8 cellular contexts compared by ENCODE assay signal in genomic region chr20:62373631-62374179, GRCh38. TPM values are rescaled to one million over a fixed set of nuclear protein-coding genes. Genes with fewer than 3 reads are reported as not detected.
DNase-seq lines count a peak whose midpoint lies in the region; ATAC-seq, FAIRE-seq and TF ChIP-seq lines count a peak whose summit lies in the region.
"Not testable (repeated sequence)": the region's sequence is repeated elsewhere in the genome, so short reads cannot be mapped to it uniquely, and the experiment has no call there.
"Had no signal": no experiment of that assay in that cellular context is flagged by ENCODE, and none has a peak within 500 bp of the region (broad histone marks: within the 10 kb centered on the region; RNA-seq: fewer than 3 reads in every experiment).

No MANE protein-coding gene starts in this region.

- not testable (repeated sequence) for TF ChIP-seq EP300 in A549 (IDR thresholded peaks at IDR 0.05); HepG2 (IDR thresholded peaks at IDR 0.05; ENCODE audit: low read depth in 2 of 2, low read length in 2 of 2); HepG2 (CRISPR knock-in tag; IDR thresholded peaks at IDR 0.05; ENCODE audit: borderline replicate concordance); transverse colon (IDR thresholded peaks at IDR 0.05; ENCODE audit: low read depth)

- BruUV-seq in HepG2 (replicated peaks; lab: Mats Ljungman, UMichigan), result not testable (repeated sequence)

- CTCF ChIA-PET in A549 (lab: Yijun Ruan, JAX) (interaction anchor here (1.3 to 11.0 kb wide), 3 partner anchors 7 to 10 kb away, joined by 5 to 290 read pairs (median 6); partner anchors contain the start of gene LAMA5), RWPE1 (lab: Yijun Ruan, JAX) (interaction anchor here (0.6 to 0.9 kb wide), 2 partner anchors 9 to 23 kb away, joined by 3 to 4 read pairs; no protein-coding TSS in a partner anchor), HepG2 (lab: Yijun Ruan, JAX; ENCODE audit: low intra/inter-chr PET ratio, low total read pairs) (interaction anchor here (4.8 kb wide), 1 partner anchor 71 kb away, joined by 73 read pairs; the partner anchor contains the start of gene ADRM1)

- H3K79me2 ChIP-seq in HepG2 (ENCODE audit: insufficient read depth, low read length), result not testable (repeated sequence)

- intact Hi-C loops in colonic mucosa (cut with DNase I); prostate gland (cut with DNase I): not testable (repeated sequence)
- intact Hi-C loops in HepG2 (cut with micrococcal nuclease; ENCODE audit: unreplicated experiment), result loop anchor here (10.0 kb wide), 1 partner anchor 421 kb away; the partner anchor contains the start of gene MRGBP
- intact Hi-C loops in transverse colon (cut with DNase I; ENCODE audit: low total_unique reads), result loop anchor here (2.0 kb wide), 1 partner anchor 21 kb away; no protein-coding TSS in a partner anchor

- not testable (repeated sequence) for ATAC-seq in A549, HepG2

- in situ Hi-C loops in HepG2 (cut with HindIII; ENCODE audit: extremely low pct_ligation_motif_present, low pct_unique_long_range_greater_than_20kb); transverse colon (cut with MboI; ENCODE audit: low pct_ligation_motif_present in 1 of 4, low pct_unique_long_range_greater_than_20kb in 1 of 4, low sequenced_read_pairs in 3 of 4): not testable (repeated sequence)

- FAIRE-seq in A549 (lab: Jason Lieb, UNC); HepG2 (lab: Jason Lieb, UNC): not testable (repeated sequence)

- H3K9me3 ChIP-seq in A549; colonic mucosa; HepG2 (ENCODE audit: low read length); prostate gland; transverse colon: not testable (repeated sequence)

- H3K27ac ChIP-seq in A549 (peak overlapping the region; percentile 81 to 94; a peak in 5 of 6 replicates), RWPE1 (peak overlapping the region; percentile 100), colonic mucosa (peak overlapping the region; percentile 27), prostate gland (peak overlapping the region; percentile 42 to 53), transverse colon (peak overlapping the region; percentile 61 to 88 (median 77))
- H3K27ac ChIP-seq in HepG2 (ENCODE audit: extremely low read length, insufficient read depth, low read length), result not testable (repeated sequence)

- not testable (repeated sequence) for TF ChIP-seq RAD21 in A549 (conservative IDR thresholded peaks at IDR 0.05 in 1 of 2, IDR thresholded peaks at IDR 0.05 in 1 of 2)
- 0 out of 2 replicates have a peak, but pooled peaks have one; percentile 2 for TF ChIP-seq RAD21 in HepG2 (CRISPR knock-in tag; IDR thresholded peaks at IDR 0.05)

- POLR2A ChIA-PET in A549 (lab: Yijun Ruan, JAX); RWPE1 (lab: Yijun Ruan, JAX; ENCODE audit: low non-redundant PET): not testable (repeated sequence)
- POLR2A ChIA-PET in HepG2 (lab: Yijun Ruan, JAX), result interaction anchor here (3.9 to 4.3 kb wide), 2 partner anchors 13 to 69 kb away, joined by 41 to 88 read pairs; partner anchors contain the start of genes ADRM1 and RPS21

- H3K36me3 ChIP-seq in colonic mucosa; HepG2 (replicated peaks in 1 of 2; ENCODE audit: control insufficient read depth in 1 of 2, insufficient read depth in 2 of 2, low read length in 2 of 2); prostate gland; transverse colon: not testable (repeated sequence)

- H3K4me3 ChIP-seq in A549; colonic mucosa; HepG2 (replicated peaks in 1 of 3; ENCODE audit: insufficient read depth in 1 of 3, low read depth in 2 of 3, low read length in 3 of 3); prostate gland; transverse colon: not testable (repeated sequence)

- TF ChIP-seq POLR2A in A549 (IDR thresholded peaks at IDR 0.05; ENCODE audit: low read length); HepG2 (IDR thresholded peaks at IDR 0.05; ENCODE audit: insufficient read depth in 1 of 2, low read depth in 2 of 2, low read length in 2 of 2); prostate gland (IDR thresholded peaks at IDR 0.05); transverse colon (IDR thresholded peaks at IDR 0.05): not testable (repeated sequence)

- TF ChIP-seq CTCF in A549 (IDR thresholded peaks at IDR 0.05); RWPE1 (conservative IDR thresholded peaks at IDR 0.05; ENCODE audit: low read depth); colonic mucosa (IDR thresholded peaks at IDR 0.05); HepG2 (CRISPR knock-in tag; IDR thresholded peaks at IDR 0.05); prostate gland (IDR thresholded peaks at IDR 0.05); transverse colon (IDR thresholded peaks at IDR 0.05): not testable (repeated sequence)

- H3K9ac ChIP-seq in colonic mucosa (ENCODE audit: low read depth in 2 of 2, low read length in 2 of 2), result peak overlapping the region in 1 of 2 donors; percentile 26
- not testable (repeated sequence) for H3K9ac ChIP-seq in HepG2 (ENCODE audit: insufficient read depth, low read depth, low read length)

- not testable (repeated sequence) for H3K4me2 ChIP-seq in A549; HepG2 (ENCODE audit: low read depth, low read length)

- DNase-seq in A549 (ENCODE audit: low read depth in 1 of 2, low spot score in 1 of 2); RWPE1 (ENCODE audit: low spot score); colonic mucosa; HepG2 (ENCODE audit: low spot score); prostate gland (ENCODE audit: low spot score); transverse colon: not testable (repeated sequence)

- peaks cover 83% of the 10 kb centered on the region for H3K4me1 ChIP-seq in A549
- not testable (repeated sequence) for H3K4me1 ChIP-seq in colonic mucosa
- peaks cover 85% of the 10 kb centered on the region for H3K4me1 ChIP-seq in HepG2 (ENCODE audit: insufficient read depth, low read length)
- peaks cover 27% of the 10 kb centered on the region for H3K4me1 ChIP-seq in prostate gland (replicated peaks)
- H3K4me1 ChIP-seq in transverse colon, result peaks cover 43 to 69% (median 59%) of the 10 kb centered on the region in 4 donors

- peaks cover 11% of the 10 kb centered on the region for H3K27me3 ChIP-seq in colonic mucosa
- not testable (repeated sequence) for H3K27me3 ChIP-seq in HepG2 (ENCODE audit: control insufficient read depth in 1 of 2, insufficient read depth in 2 of 2, low read length in 2 of 2); prostate gland (replicated peaks; ENCODE audit: insufficient read depth)
- peaks cover 29% of the 10 kb centered on the region for H3K27me3 ChIP-seq in transverse colon

- 91% methylated on average over 21 of the region's 40 CpGs for WGBS in A549 (ENCODE audit: missing lambda C conversion rate)
- 88% methylated on average over 27 of the region's 40 CpGs for WGBS in HepG2 (ENCODE audit: low lambda C conversion rate)
- WGBS in prostate gland, result 90% methylated on average over 30 of the region's 40 CpGs
- WGBS in transverse colon (ENCODE audit: low coverage in 1 of 2), 2 donors, result 86 to 97% methylated on average over 6 to 20 of the region's 40 CpGs

- not testable (repeated sequence) for H4K20me1 ChIP-seq in HepG2 (ENCODE audit: insufficient read depth, low read length)

- H2AFZ ChIP-seq in HepG2 (ENCODE audit: low read length), result not testable (repeated sequence)

RNA-seq across cellular contexts. Expression of gene LAMA5, which starts 6.6 kb away (rescaled TPM):
- 20.4 and 31.6 TPM in 2 replicates for polyA plus RNA-seq in A549 (2011; rRNA removed)
- 91.5 and 122 TPM in 2 replicates for polyA plus RNA-seq in A549 (2012; cell fraction: cytosol; rRNA removed)
- polyA plus RNA-seq in A549 (2012; cell fraction: nucleus; rRNA removed), result 829 and 950 TPM in 2 replicates
- 196 to 212 TPM (median 202 TPM) in 3 replicates for polyA plus RNA-seq in A549 (2017; fragmentation: RNase III; extraction: RNeasy Plus Mini Kit Qiagen cat#74134 plus additional on column Dnase treatment)
- polyA minus RNA-seq in A549 (2011; rRNA and poly(A)+ RNA removed), result 26.9 and 28.7 TPM in 2 replicates
- total RNA-seq in colonic mucosa, result 10 to 100 TPM; 32.5 to 35.5 TPM
- total RNA-seq in HepG2 (2016; rRNA removed; fragmentation: Illumina TruSeq; extraction: Trizol), result 28.5 and 44.7 TPM in 2 replicates
- total RNA-seq in HepG2 (2016; cell fraction: cytosol; rRNA removed; fragmentation: Illumina TruSeq; extraction: Trizol; ENCODE audit: low read depth), result 32.2 and 40.1 TPM in 2 replicates
- 24.0 and 53.5 TPM in 2 replicates for total RNA-seq in HepG2 (2016; cell fraction: insoluble cytoplasmic fraction; rRNA removed; fragmentation: Illumina TruSeq; extraction: Trizol)
- 23.5 and 24.2 TPM in 2 replicates for total RNA-seq in HepG2 (2016; cell fraction: membrane; rRNA removed; fragmentation: Illumina TruSeq; extraction: Trizol)
- total RNA-seq in HepG2 (2016; cell fraction: nucleus; rRNA removed; fragmentation: Illumina TruSeq; extraction: Trizol), result 108 and 131 TPM in 2 replicates
- polyA plus RNA-seq in HepG2 (2011; rRNA removed), result 21.0 and 22.7 TPM in 2 replicates
- polyA plus RNA-seq in HepG2 (2011; cell fraction: cytosol; rRNA removed), result 9.5 and 17.6 TPM in 2 replicates
- 504 and 754 TPM in 2 replicates for polyA plus RNA-seq in HepG2 (2011; cell fraction: nucleus; rRNA removed)
- polyA plus RNA-seq in HepG2 (2012), result 96.2 and 135 TPM in 2 replicates
- polyA plus RNA-seq in HepG2 (2016; cell fraction: cytosol; fragmentation: Illumina TruSeq; extraction: Trizol; ENCODE audit: low read depth), result 12.5 and 12.7 TPM in 2 replicates
- polyA plus RNA-seq in HepG2 (2016; cell fraction: insoluble cytoplasmic fraction; fragmentation: Illumina TruSeq; extraction: Trizol; ENCODE audit: low read depth), result 34.3 and 49.3 TPM in 2 replicates
- polyA plus RNA-seq in HepG2 (2016; cell fraction: membrane; fragmentation: Illumina TruSeq; extraction: Trizol; ENCODE audit: low read depth), result 14.2 and 17.2 TPM in 2 replicates
- polyA plus RNA-seq in HepG2 (2016; cell fraction: nucleus; fragmentation: Illumina TruSeq; extraction: Trizol; ENCODE audit: insufficient read depth, low read depth), result 598 and 620 TPM in 2 replicates
- polyA minus RNA-seq in HepG2 (2011; rRNA and poly(A)+ RNA removed; ENCODE audit: low replicate concordance), result 26.2 and 35.7 TPM in 2 replicates
- 23.2 and 27.1 TPM in 2 replicates for polyA minus RNA-seq in HepG2 (2011; cell fraction: cytosol; rRNA and poly(A)+ RNA removed)
- 70.0 and 71.2 TPM in 2 replicates for polyA minus RNA-seq in HepG2 (2011; cell fraction: nucleus; rRNA and poly(A)+ RNA removed)
- 100 to 1,000 TPM; 170 to 272 TPM for total RNA-seq in prostate gland
- total RNA-seq in transverse colon, result 100 to 1,000 TPM in 2 of 4 donors, 10 to 100 TPM in 2; 33.2 to 269 (median 91.3) TPM
- polyA plus RNA-seq: CD14-positive monocyte had no signal

RNA-seq across cellular contexts. Expression of gene RPS21, which starts 13.2 kb away (rescaled TPM):
- 3,697 and 4,026 TPM in 2 replicates for polyA plus RNA-seq in A549 (2011; rRNA removed)
- polyA plus RNA-seq in A549 (2012; cell fraction: cytosol; rRNA removed), result 8,308 and 13,239 TPM in 2 replicates
- polyA plus RNA-seq in A549 (2012; cell fraction: nucleus; rRNA removed), result 5,168 and 6,855 TPM in 2 replicates
- 2,862 to 2,938 TPM (median 2,871 TPM) in 3 replicates for polyA plus RNA-seq in A549 (2017; fragmentation: RNase III; extraction: RNeasy Plus Mini Kit Qiagen cat#74134 plus additional on column Dnase treatment)
- polyA minus RNA-seq in A549 (2011; rRNA and poly(A)+ RNA removed), result 804 and 936 TPM in 2 replicates
- 1,000 to 10,000 TPM; 1,359 to 1,579 TPM for total RNA-seq in colonic mucosa
- 2,584 and 2,647 TPM in 2 replicates for total RNA-seq in HepG2 (2016; rRNA removed; fragmentation: Illumina TruSeq; extraction: Trizol)
- total RNA-seq in HepG2 (2016; cell fraction: cytosol; rRNA removed; fragmentation: Illumina TruSeq; extraction: Trizol; ENCODE audit: low read depth), result 3,497 and 3,511 TPM in 2 replicates
- total RNA-seq in HepG2 (2016; cell fraction: insoluble cytoplasmic fraction; rRNA removed; fragmentation: Illumina TruSeq; extraction: Trizol), result 2,606 and 2,768 TPM in 2 replicates
- total RNA-seq in HepG2 (2016; cell fraction: membrane; rRNA removed; fragmentation: Illumina TruSeq; extraction: Trizol), result 4,939 and 5,761 TPM in 2 replicates
- total RNA-seq in HepG2 (2016; cell fraction: nucleus; rRNA removed; fragmentation: Illumina TruSeq; extraction: Trizol), result 1,156 and 1,166 TPM in 2 replicates
- polyA plus RNA-seq in HepG2 (2011; rRNA removed), result 9,925 and 11,063 TPM in 2 replicates
- polyA plus RNA-seq in HepG2 (2011; cell fraction: cytosol; rRNA removed), result 11,031 and 15,081 TPM in 2 replicates
- polyA plus RNA-seq in HepG2 (2011; cell fraction: nucleus; rRNA removed), result 5,156 and 5,267 TPM in 2 replicates
- 6,658 and 8,852 TPM in 2 replicates for polyA plus RNA-seq in HepG2 (2012)
- 5,362 and 5,590 TPM in 2 replicates for polyA plus RNA-seq in HepG2 (2016; cell fraction: cytosol; fragmentation: Illumina TruSeq; extraction: Trizol; ENCODE audit: low read depth)
- 3,197 and 3,428 TPM in 2 replicates for polyA plus RNA-seq in HepG2 (2016; cell fraction: insoluble cytoplasmic fraction; fragmentation: Illumina TruSeq; extraction: Trizol; ENCODE audit: low read depth)
- 5,998 and 6,820 TPM in 2 replicates for polyA plus RNA-seq in HepG2 (2016; cell fraction: membrane; fragmentation: Illumina TruSeq; extraction: Trizol; ENCODE audit: low read depth)
- 2,753 and 2,989 TPM in 2 replicates for polyA plus RNA-seq in HepG2 (2016; cell fraction: nucleus; fragmentation: Illumina TruSeq; extraction: Trizol; ENCODE audit: insufficient read depth, low read depth)
- polyA minus RNA-seq in HepG2 (2011; rRNA and poly(A)+ RNA removed; ENCODE audit: low replicate concordance), result 2,340 and 3,999 TPM in 2 replicates
- polyA minus RNA-seq in HepG2 (2011; cell fraction: cytosol; rRNA and poly(A)+ RNA removed), result 1,154 and 1,167 TPM in 2 replicates
- polyA minus RNA-seq in HepG2 (2011; cell fraction: nucleus; rRNA and poly(A)+ RNA removed), result 809 and 896 TPM in 2 replicates
- 1,000 to 10,000 TPM; 1,506 to 4,377 TPM for total RNA-seq in prostate gland
- 1,000 to 10,000 TPM in 3 of 4 donors, 100 to 1,000 TPM in 1; 585 to 2,728 (median 1,375) TPM for total RNA-seq in transverse colon

RNA-seq across cellular contexts. Expression of gene CABLES2, which starts 33.4 kb away (rescaled TPM):
- 3.9 and 5.0 TPM in 2 replicates for polyA plus RNA-seq in A549 (2011; rRNA removed)
- polyA plus RNA-seq in A549 (2012; cell fraction: cytosol; rRNA removed), result 5.9 and 7.3 TPM in 2 replicates
- polyA plus RNA-seq in A549 (2012; cell fraction: nucleus; rRNA removed), result 9.4 and 10.5 TPM in 2 replicates
- polyA plus RNA-seq in A549 (2017; fragmentation: RNase III; extraction: RNeasy Plus Mini Kit Qiagen cat#74134 plus additional on column Dnase treatment), result 5.6 to 7.7 TPM (median 6.6 TPM) in 3 replicates
- 6.1 and 7.1 TPM in 2 replicates for polyA minus RNA-seq in A549 (2011; rRNA and poly(A)+ RNA removed)
- 10 to 100 TPM in 1 of 2 donors, 1 to 10 TPM in 1; 7.8 to 10.5 TPM for total RNA-seq in colonic mucosa
- total RNA-seq in HepG2 (2016; rRNA removed; fragmentation: Illumina TruSeq; extraction: Trizol), result 9.7 and 10.2 TPM in 2 replicates
- 3.4 and 4.0 TPM in 2 replicates for total RNA-seq in HepG2 (2016; cell fraction: cytosol; rRNA removed; fragmentation: Illumina TruSeq; extraction: Trizol; ENCODE audit: low read depth)
- total RNA-seq in HepG2 (2016; cell fraction: insoluble cytoplasmic fraction; rRNA removed; fragmentation: Illumina TruSeq; extraction: Trizol), result 9.2 and 9.3 TPM in 2 replicates
- total RNA-seq in HepG2 (2016; cell fraction: membrane; rRNA removed; fragmentation: Illumina TruSeq; extraction: Trizol), result 13.2 and 14.3 TPM in 2 replicates
- total RNA-seq in HepG2 (2016; cell fraction: nucleus; rRNA removed; fragmentation: Illumina TruSeq; extraction: Trizol), result 5.6 and 7.3 TPM in 2 replicates
- 5.2 and 5.9 TPM in 2 replicates for polyA plus RNA-seq in HepG2 (2011; rRNA removed)
- 4.8 and 5.4 TPM in 2 replicates for polyA plus RNA-seq in HepG2 (2011; cell fraction: cytosol; rRNA removed)
- 6.8 and 7.6 TPM in 2 replicates for polyA plus RNA-seq in HepG2 (2011; cell fraction: nucleus; rRNA removed)
- polyA plus RNA-seq in HepG2 (2012), result 4.7 and 5.4 TPM in 2 replicates
- polyA plus RNA-seq in HepG2 (2016; cell fraction: cytosol; fragmentation: Illumina TruSeq; extraction: Trizol; ENCODE audit: low read depth), result 7.5 and 8.3 TPM in 2 replicates
- 20.6 and 26.7 TPM in 2 replicates for polyA plus RNA-seq in HepG2 (2016; cell fraction: insoluble cytoplasmic fraction; fragmentation: Illumina TruSeq; extraction: Trizol; ENCODE audit: low read depth)
- polyA plus RNA-seq in HepG2 (2016; cell fraction: membrane; fragmentation: Illumina TruSeq; extraction: Trizol; ENCODE audit: low read depth), result 20.0 and 22.1 TPM in 2 replicates
- 18.8 and 19.3 TPM in 2 replicates for polyA plus RNA-seq in HepG2 (2016; cell fraction: nucleus; fragmentation: Illumina TruSeq; extraction: Trizol; ENCODE audit: insufficient read depth, low read depth)
- polyA minus RNA-seq in HepG2 (2011; rRNA and poly(A)+ RNA removed; ENCODE audit: low replicate concordance), result 5.3 and 6.3 TPM in 2 replicates
- 4.9 and 6.3 TPM in 2 replicates for polyA minus RNA-seq in HepG2 (2011; cell fraction: cytosol; rRNA and poly(A)+ RNA removed)
- polyA minus RNA-seq in HepG2 (2011; cell fraction: nucleus; rRNA and poly(A)+ RNA removed), result 4.8 and 5.2 TPM in 2 replicates
- 10 to 100 TPM in 1 of 2 donors, 1 to 10 TPM in 1; 4.1 to 31.3 TPM for total RNA-seq in prostate gland
- 10 to 100 TPM in 1 of 4 donors, 1 to 10 TPM in 3; 3.7 to 10.1 (median 8.5) TPM for total RNA-seq in transverse colon

RNA-seq across cellular contexts. Expression of gene RBBP8NL, which starts 53.6 kb away (rescaled TPM):
- not detected in 2 replicates for polyA plus RNA-seq in A549 (2011; rRNA removed)
- polyA plus RNA-seq in A549 (2012; cell fraction: cytosol; rRNA removed), result not detected in 2 replicates
- polyA plus RNA-seq in A549 (2012; cell fraction: nucleus; rRNA removed), result not detected in 2 replicates
- polyA plus RNA-seq in A549 (2017; fragmentation: RNase III; extraction: RNeasy Plus Mini Kit Qiagen cat#74134 plus additional on column Dnase treatment), result not detected in 3 replicates
- polyA minus RNA-seq in A549 (2011; rRNA and poly(A)+ RNA removed), result not detected in 2 replicates
- total RNA-seq in colonic mucosa, result 10 to 100 TPM in 1 of 2 donors, 1 to 10 TPM in 1; 5.9 to 12.5 TPM
- total RNA-seq in HepG2 (2016; rRNA removed; fragmentation: Illumina TruSeq; extraction: Trizol), result 0.46 and 0.86 TPM in 2 replicates
- total RNA-seq in HepG2 (2016; cell fraction: cytosol; rRNA removed; fragmentation: Illumina TruSeq; extraction: Trizol; ENCODE audit: low read depth), result 0.30 and 0.62 TPM in 2 replicates
- 0.65 and 0.76 TPM in 2 replicates for total RNA-seq in HepG2 (2016; cell fraction: insoluble cytoplasmic fraction; rRNA removed; fragmentation: Illumina TruSeq; extraction: Trizol)
- 0.52 and 0.65 TPM in 2 replicates for total RNA-seq in HepG2 (2016; cell fraction: membrane; rRNA removed; fragmentation: Illumina TruSeq; extraction: Trizol)
- 0.78 and 0.81 TPM in 2 replicates for total RNA-seq in HepG2 (2016; cell fraction: nucleus; rRNA removed; fragmentation: Illumina TruSeq; extraction: Trizol)
- 0.69 and 0.82 TPM in 2 replicates for polyA plus RNA-seq in HepG2 (2011; rRNA removed)
- polyA plus RNA-seq in HepG2 (2011; cell fraction: cytosol; rRNA removed), result 0.46 and 0.94 TPM in 2 replicates
- polyA plus RNA-seq in HepG2 (2011; cell fraction: nucleus; rRNA removed), result 1.1 and 1.2 TPM in 2 replicates
- polyA plus RNA-seq in HepG2 (2012), result 0.24 and 0.42 TPM in 2 replicates
- polyA plus RNA-seq in HepG2 (2016; cell fraction: cytosol; fragmentation: Illumina TruSeq; extraction: Trizol; ENCODE audit: low read depth), result 0.52 and 0.54 TPM in 2 replicates
- polyA plus RNA-seq in HepG2 (2016; cell fraction: insoluble cytoplasmic fraction; fragmentation: Illumina TruSeq; extraction: Trizol; ENCODE audit: low read depth), result 0.67 and 0.91 TPM in 2 replicates
- polyA plus RNA-seq in HepG2 (2016; cell fraction: membrane; fragmentation: Illumina TruSeq; extraction: Trizol; ENCODE audit: low read depth), result 0.51 and 0.60 TPM in 2 replicates
- polyA plus RNA-seq in HepG2 (2016; cell fraction: nucleus; fragmentation: Illumina TruSeq; extraction: Trizol; ENCODE audit: insufficient read depth, low read depth), result 0.97 and 1.1 TPM in 2 replicates
- 0.40 TPM in 1 of 2 replicates, not detected in the other for polyA minus RNA-seq in HepG2 (2011; rRNA and poly(A)+ RNA removed; ENCODE audit: low replicate concordance)
- polyA minus RNA-seq in HepG2 (2011; cell fraction: cytosol; rRNA and poly(A)+ RNA removed), result 0.40 TPM in 1 of 2 replicates, not detected in the other
- 0.26 and 0.75 TPM in 2 replicates for polyA minus RNA-seq in HepG2 (2011; cell fraction: nucleus; rRNA and poly(A)+ RNA removed)
- 10 to 100 TPM in 1 of 2 donors, 1 to 10 TPM in 1; 4.9 to 10.9 TPM for total RNA-seq in prostate gland
- total RNA-seq in transverse colon, result 1 to 10 TPM in 3 of 4 donors, under 1 TPM in 1; 0.75 to 9.4 (median 4.3) TPM
- total RNA-seq: A172 had no signal
- polyA plus RNA-seq: CD14-positive monocyte had no signal
